ENCODE assay signal across 9 cellular contexts in genomic region chr4:51885371-51885770, GRCh38. TPM values are rescaled to one million over a fixed set of nuclear protein-coding genes. Genes with fewer than 3 reads are reported as not detected.
DNase-seq lines count a peak whose midpoint lies in the region; ATAC-seq, FAIRE-seq and TF ChIP-seq lines count a peak whose summit lies in the region.
"Had no signal": no experiment of that assay in that cellular context is flagged by ENCODE, and none has a peak within 500 bp of the region (broad histone marks: within the 10 kb centered on the region; RNA-seq: fewer than 3 reads in every experiment).

No MANE protein-coding gene starts in this region.

- CTCF ChIA-PET in PC-9 (lab: Charles Lee) = no interaction called here

- intact Hi-C loops in PC-9 (cut with micrococcal nuclease; ENCODE audit: unreplicated experiment) = no loop called here
- intact Hi-C loops in stomach (cut with DNase I; ENCODE audit: low total_unique reads) = no loop called here

- 46 to 70% (median 59%) methylated on average over 5 of the region's 5 CpGs for WGBS in stomach, 5 donors

- BruUV-seq in PC-9 (replicated peaks; lab: Mats Ljungman, UMichigan) = no TSS peak

- TF ChIP-seq CTCF in PC-9 (conservative IDR thresholded peaks at IDR 0.05) = peak; percentile 49; the same call in 1 of the 2 replicates
- TF ChIP-seq CTCF in fibroblast of the aortic adventitia (IDR thresholded peaks at IDR 0.05; ENCODE audit: insufficient read depth, low read length) = peak; percentile 48
- peak in 3 of 7 experiments; percentile 33 to 56 (median 50) for TF ChIP-seq CTCF in stomach (IDR thresholded peaks at IDR 0.05)

- H3K36me3 ChIP-seq in PC-9 (ENCODE audit: low read depth) (no peaks in the 10 kb centered on the region), MG63 (peaks cover 96% of the 10 kb centered on the region), stomach (peaks cover 13 to 89% (median 80%) of the 10 kb centered on the region in 4 donors)

- H3K27ac ChIP-seq in PC-9 = no peak overlapping the region
- no peak overlapping the region for H3K27ac ChIP-seq in stomach

- H3K4me1 ChIP-seq in PC-9 (replicated peaks; ENCODE audit: insufficient read depth) (no peaks in the 10 kb centered on the region), stomach (no peaks in the 10 kb centered on the region)

- no peak overlapping the region for H3K4me2 ChIP-seq in PC-9

- H3K4me3 ChIP-seq in PC-9 (no peak overlapping the region), fibroblast of the aortic adventitia (ENCODE audit: low read depth, low read length) (no peak overlapping the region), MG63 (no peak overlapping the region), stomach (no peak overlapping the region)

- no peak for TF ChIP-seq POLR2A in stomach (IDR thresholded peaks at IDR 0.05)

- FAIRE-seq in G401.6 (lab: Jason Lieb, UNC) = peak; percentile 28

- TF ChIP-seq EP300 in stomach (IDR thresholded peaks at IDR 0.05) = no peak

- ATAC-seq in GM21576 (IDR thresholded peaks at IDR 0.05; ENCODE audit: unreplicated experiment) (peak; percentile 79), HG03025 (IDR thresholded peaks at IDR 0.05; ENCODE audit: low FRiP score, unreplicated experiment) (no peak)

- DNase-seq in PC-9 (peak in 1 of 2 experiments; percentile 3), fibroblast of the aortic adventitia (ENCODE audit: low read depth) (peak; percentile 36), MG63 (no peak), stomach (no peak)
- DNase-seq in stimulated activated CD4-positive, alpha-beta T cell treated with anti-CD3 and anti-CD28 coated beads, Interleukin-12 subunit alpha, Interleukin-12 subunit beta, amount 100 ng/mL, for 4 hours = no peak
- DNase-seq: activated B cell treated with CpG ODN at 0.5 μM for 24 hours had no signal

- H3F3A ChIP-seq in PC-9 (ENCODE audit: insufficient read depth, low read depth) = no peaks in the 10 kb centered on the region

- H3K27me3 ChIP-seq in PC-9 (ENCODE audit: insufficient read depth, low read depth) (no peaks in the 10 kb centered on the region), MG63 (no peaks in the 10 kb centered on the region), stomach (no peaks in the 10 kb centered on the region)

- H4K20me1 ChIP-seq in PC-9 (ENCODE audit: insufficient read depth) = no peaks in the 10 kb centered on the region

- H2AFZ ChIP-seq in PC-9 = no peak overlapping the region

- H3K9me3 ChIP-seq in PC-9 (ENCODE audit: insufficient read depth, low read depth) (no peaks in the 10 kb centered on the region), MG63 (no peaks in the 10 kb centered on the region), stomach (no peaks in the 10 kb centered on the region)

- no peaks in the 10 kb centered on the region for H3K79me2 ChIP-seq in PC-9 (ENCODE audit: low read depth)

- POLR2A ChIA-PET in PC-9 (lab: Charles Lee; ENCODE audit: unreplicated experiment) = no interaction called here

- no peaks in the 10 kb centered on the region for H3K9me2 ChIP-seq in PC-9 (ENCODE audit: insufficient read depth)

RNA-seq across cellular contexts. Expression of gene DCUN1D4, which starts 42.4 kb away (rescaled TPM):
- 24.9 and 25.3 TPM in 2 replicates for total RNA-seq in PC-9 (2021)
- 62.6 and 115 TPM in 2 replicates for total RNA-seq in fibroblast of the aortic adventitia (ENCODE audit: low replicate concordance)
- total RNA-seq in MG63 (2014; rRNA removed; shearing (Covaris generic); ENCODE audit: low replicate concordance) = 151 and 229 TPM in 2 replicates
- 10 to 100 TPM in 4 of 5 donors, 1 to 10 TPM in 1; 5.8 to 84.6 (median 51.4) TPM for total RNA-seq in stomach
- 10 to 100 TPM in 2 of 3 donors, 1 to 10 TPM in 1; 9.7 to 13.9 (median 12.7) TPM for polyA plus RNA-seq in stomach
